Comparison of ENCODE assay signal across 1 cellular context in the genomic region with DNA sequence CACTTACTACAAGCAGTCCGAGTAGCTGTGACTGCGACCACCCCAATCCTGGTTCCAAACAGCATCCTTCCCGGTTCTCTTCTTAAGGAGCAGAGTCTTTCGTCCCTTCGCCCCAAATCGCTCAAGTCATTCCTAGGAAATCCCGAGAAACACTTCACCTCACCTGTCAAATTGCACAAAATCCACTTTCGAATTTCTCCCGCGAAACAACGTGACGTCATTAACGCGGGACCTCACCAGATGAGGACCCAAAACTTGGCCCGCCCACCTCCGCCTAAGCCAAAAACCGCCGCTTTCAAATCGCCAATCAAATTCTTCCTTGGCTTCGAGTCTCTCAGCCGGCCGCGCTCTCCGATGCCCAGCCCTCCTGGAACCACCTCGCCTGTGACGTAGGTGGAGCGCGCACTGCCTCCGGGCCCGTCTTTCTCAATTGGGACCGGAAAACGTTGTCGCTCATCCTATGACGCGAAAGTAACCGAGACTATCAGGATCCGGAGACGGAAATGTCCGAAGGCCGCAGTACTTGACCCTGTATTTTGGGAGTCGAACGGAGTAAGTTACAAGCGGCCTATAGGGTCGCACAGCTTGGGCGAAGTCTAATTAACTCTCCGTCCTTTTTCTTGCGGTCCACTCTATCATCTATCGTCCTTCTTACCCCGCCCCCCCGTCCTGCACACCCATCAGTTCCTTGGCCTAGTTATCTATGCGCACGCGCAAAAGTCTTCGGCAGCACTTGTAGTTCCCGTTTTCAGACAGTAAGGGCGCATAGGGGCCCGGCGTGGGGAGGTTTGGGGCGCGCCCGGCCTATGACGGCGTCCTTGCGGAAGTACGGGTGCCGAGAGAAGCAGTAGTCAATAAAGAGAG.
TF ChIP-seq lines count a peak whose summit lies in the region.

Gene LARP7, plus strand, starts transcription at position 456 of the 864 bp plus-strand sequence. CDS start 7,527 bp downstream, outside the sequence.
A gene with protein sequence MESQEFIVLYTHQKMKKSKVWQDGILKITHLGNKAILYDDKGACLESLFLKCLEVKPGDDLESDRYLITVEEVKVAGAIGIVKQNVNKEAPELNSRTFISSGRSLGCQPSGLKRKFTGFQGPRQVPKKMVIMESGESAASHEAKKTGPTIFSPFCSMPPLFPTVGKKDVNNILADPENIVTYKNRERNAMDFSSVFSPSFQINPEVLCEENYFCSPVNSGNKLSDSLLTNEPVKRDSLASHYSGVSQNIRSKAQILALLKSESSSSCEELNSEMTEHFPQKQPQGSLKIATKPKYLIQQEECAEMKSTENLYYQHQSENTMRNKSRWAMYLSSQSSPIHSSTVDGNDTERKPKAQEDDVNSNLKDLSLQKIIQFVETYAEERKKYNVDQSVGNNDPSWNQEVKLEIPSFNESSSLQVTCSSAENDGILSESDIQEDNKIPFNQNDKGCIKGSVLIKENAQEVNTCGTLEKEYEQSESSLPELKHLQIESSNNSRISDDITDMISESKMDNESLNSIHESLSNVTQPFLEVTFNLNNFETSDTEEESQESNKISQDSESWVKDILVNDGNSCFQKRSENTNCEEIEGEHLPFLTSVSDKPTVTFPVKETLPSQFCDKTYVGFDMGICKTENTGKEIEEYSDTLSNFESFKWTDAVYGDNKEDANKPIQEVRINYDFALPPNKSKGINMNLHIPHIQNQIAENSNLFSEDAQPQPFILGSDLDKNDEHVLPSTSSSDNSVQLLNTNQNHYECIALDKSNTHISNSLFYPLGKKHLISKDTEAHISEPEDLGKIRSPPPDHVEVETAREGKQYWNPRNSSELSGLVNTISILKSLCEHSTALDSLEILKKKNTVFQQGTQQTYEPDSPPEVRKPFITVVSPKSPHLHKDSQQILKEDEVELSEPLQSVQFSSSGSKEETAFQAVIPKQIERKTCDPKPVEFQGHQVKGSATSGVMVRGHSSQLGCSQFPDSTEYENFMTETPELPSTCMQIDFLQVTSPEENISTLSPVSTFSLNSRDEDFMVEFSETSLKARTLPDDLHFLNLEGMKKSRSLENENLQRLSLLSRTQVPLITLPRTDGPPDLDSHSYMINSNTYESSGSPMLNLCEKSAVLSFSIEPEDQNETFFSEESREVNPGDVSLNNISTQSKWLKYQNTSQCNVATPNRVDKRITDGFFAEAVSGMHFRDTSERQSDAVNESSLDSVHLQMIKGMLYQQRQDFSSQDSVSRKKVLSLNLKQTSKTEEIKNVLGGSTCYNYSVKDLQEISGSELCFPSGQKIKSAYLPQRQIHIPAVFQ (N-terminal part only) (minus strand): TSS at position 222 of the 864 bp plus-strand sequence. CDS start 3,733 bp downstream, outside the sequence.

TF ChIP-seq in IMR-90, 13 proteins besides CTCF, POLR2A, EP300 and RAD21 (continued from another document):
- 0 out of 2 replicates have a peak, but pooled peaks have one; percentile 9 for TF ChIP-seq USF2 (IDR thresholded peaks at IDR 0.05; ENCODE audit: low read depth, low read length)
